1 cellular context compared by ENCODE assay signal in the genomic region with DNA sequence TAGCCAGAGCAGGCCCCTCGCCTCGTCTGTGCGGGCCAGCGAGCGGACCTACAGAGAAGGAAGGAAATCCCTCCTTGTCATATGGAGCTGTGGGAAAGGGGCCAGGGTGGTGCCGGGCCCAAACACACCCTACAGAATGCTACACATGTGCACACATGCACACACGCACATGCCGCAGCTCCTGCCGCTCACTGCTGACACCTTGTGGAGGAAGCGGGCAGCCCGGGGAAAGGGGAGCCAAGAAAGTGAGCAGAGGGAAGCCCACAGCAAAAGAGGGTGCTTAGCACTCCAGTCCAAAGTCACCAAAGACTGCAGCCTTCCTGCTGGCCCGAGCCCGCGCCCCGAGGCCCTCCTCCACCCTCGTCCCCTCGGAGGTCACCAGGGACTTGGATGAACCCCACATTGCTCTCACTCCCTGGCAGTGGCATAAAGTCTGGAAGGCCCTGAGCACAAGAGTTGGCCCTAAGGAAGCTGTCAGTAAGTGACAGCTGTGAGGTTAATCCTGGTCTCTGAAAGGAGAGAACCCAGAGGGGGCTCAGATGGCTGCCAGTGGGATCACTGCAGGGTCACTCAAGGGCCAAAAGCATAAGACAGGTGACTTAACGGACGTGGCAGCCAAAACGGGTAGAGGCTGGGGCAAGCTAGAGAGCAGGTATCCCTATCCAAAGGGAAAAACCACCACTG.
TF ChIP-seq lines count a peak whose summit lies in the region.

No MANE protein-coding gene starts in this region.

TF ChIP-seq in GM23338, 12 proteins besides CTCF, POLR2A, EP300 and RAD21 (continued from another document):
- TF ChIP-seq, protein P1, sequence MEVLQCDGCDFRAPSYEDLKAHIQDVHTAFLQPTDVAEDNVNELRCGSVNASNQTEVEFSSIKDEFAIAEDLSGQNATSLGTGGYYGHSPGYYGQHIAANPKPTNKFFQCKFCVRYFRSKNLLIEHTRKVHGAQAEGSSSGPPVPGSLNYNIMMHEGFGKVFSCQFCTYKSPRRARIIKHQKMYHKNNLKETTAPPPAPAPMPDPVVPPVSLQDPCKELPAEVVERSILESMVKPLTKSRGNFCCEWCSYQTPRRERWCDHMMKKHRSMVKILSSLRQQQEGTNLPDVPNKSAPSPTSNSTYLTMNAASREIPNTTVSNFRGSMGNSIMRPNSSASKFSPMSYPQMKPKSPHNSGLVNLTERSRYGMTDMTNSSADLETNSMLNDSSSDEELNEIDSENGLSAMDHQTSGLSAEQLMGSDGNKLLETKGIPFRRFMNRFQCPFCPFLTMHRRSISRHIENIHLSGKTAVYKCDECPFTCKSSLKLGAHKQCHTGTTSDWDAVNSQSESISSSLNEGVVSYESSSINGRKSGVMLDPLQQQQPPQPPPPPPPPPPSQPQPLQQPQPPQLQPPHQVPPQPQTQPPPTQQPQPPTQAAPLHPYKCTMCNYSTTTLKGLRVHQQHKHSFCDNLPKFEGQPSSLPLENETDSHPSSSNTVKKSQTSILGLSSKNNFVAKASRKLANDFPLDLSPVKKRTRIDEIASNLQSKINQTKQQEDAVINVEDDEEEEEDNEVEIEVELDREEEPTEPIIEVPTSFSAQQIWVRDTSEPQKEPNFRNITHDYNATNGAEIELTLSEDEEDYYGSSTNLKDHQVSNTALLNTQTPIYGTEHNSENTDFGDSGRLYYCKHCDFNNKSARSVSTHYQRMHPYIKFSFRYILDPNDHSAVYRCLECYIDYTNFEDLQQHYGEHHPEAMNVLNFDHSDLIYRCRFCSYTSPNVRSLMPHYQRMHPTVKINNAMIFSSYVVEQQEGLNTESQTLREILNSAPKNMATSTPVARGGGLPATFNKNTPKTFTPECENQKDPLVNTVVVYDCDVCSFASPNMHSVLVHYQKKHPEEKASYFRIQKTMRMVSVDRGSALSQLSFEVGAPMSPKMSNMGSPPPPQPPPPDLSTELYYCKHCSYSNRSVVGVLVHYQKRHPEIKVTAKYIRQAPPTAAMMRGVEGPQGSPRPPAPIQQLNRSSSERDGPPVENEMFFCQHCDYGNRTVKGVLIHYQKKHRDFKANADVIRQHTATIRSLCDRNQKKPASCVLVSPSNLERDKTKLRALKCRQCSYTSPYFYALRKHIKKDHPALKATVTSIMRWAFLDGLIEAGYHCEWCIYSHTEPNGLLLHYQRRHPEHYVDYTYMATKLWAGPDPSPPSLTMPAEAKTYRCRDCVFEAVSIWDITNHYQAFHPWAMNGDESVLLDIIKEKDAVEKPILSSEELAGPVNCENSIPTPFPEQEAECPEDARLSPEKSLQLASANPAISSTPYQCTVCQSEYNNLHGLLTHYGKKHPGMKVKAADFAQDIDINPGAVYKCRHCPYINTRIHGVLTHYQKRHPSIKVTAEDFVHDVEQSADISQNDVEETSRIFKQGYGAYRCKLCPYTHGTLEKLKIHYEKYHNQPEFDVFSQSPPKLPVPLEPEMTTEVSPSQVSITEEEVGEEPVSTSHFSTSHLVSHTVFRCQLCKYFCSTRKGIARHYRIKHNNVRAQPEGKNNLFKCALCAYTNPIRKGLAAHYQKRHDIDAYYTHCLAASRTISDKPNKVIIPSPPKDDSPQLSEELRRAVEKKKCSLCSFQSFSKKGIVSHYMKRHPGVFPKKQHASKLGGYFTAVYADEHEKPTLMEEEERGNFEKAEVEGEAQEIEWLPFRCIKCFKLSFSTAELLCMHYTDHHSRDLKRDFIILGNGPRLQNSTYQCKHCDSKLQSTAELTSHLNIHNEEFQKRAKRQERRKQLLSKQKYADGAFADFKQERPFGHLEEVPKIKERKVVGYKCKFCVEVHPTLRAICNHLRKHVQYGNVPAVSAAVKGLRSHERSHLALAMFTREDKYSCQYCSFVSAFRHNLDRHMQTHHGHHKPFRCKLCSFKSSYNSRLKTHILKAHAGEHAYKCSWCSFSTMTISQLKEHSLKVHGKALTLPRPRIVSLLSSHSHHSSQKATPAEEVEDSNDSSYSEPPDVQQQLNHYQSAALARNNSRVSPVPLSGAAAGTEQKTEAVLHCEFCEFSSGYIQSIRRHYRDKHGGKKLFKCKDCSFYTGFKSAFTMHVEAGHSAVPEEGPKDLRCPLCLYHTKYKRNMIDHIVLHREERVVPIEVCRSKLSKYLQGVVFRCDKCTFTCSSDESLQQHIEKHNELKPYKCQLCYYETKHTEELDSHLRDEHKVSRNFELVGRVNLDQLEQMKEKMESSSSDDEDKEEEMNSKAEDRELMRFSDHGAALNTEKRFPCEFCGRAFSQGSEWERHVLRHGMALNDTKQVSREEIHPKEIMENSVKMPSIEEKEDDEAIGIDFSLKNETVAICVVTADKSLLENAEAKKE (CRISPR knock-in tag; IDR thresholded peaks at IDR 0.05): no peak
- TF ChIP-seq EZH2phosphoT487 (IDR thresholded peaks at IDR 0.05; ENCODE audit: unreplicated experiment) (no peak), ZNF114 (CRISPR knock-in tag; IDR thresholded peaks at IDR 0.05) (no peak), NANOG (IDR thresholded peaks at IDR 0.05; ENCODE audit: borderline replicate concordance) (no peak), CREB1 (CRISPR knock-in tag; IDR thresholded peaks at IDR 0.05; ENCODE audit: low read depth) (no peak)
TF ChIP-seq in GM23338: peak in this region for 0.
